1 cellular context compared by ENCODE assay signal in the genomic region with DNA sequence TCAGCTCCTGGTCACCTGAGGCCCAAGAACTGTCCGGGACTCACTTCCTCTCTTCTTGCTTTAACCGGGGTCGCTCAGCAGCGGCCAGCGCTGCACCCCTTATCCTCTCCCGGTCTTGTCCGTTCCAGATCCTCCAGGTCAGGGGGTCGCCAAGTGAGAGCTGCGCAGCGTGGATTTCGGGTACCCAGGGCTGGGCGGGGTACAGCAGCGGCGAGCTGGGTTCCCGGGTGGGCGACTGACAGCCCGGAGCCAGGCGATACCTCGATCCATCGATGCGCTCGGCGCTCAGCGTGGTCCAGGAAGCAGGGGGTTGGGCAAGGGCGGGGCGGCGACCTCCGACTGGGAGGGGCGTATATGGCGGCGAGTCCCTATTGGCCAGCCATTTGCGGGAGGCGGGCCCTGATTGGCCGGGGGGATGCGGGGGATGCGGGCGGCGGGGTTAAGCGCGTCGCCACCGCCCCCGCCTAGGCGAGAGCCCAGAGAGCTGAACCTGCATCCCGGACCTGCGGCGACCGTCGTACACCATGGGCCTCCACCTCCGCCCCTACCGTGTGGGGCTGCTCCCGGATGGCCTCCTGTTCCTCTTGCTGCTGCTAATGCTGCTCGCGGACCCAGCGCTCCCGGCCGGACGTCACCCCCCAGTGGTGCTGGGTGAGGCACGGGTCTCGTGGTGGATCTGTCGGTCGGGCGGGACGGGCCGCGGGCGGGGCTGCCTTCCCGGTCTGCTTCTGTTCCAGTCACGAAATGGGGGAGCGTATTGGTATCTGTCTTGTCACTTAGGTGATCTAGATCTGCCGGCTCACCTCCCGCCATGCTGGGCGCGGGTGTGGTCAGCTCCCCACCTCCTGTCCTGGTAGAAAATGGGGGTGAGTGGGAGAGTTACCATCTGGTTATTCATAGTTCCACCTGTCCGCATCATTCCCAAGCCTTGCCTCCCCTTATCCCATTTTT.
TF ChIP-seq lines count a peak whose summit lies in the region.

A gene with protein sequence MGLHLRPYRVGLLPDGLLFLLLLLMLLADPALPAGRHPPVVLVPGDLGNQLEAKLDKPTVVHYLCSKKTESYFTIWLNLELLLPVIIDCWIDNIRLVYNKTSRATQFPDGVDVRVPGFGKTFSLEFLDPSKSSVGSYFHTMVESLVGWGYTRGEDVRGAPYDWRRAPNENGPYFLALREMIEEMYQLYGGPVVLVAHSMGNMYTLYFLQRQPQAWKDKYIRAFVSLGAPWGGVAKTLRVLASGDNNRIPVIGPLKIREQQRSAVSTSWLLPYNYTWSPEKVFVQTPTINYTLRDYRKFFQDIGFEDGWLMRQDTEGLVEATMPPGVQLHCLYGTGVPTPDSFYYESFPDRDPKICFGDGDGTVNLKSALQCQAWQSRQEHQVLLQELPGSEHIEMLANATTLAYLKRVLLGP (plus strand): TSS at position 471 of the 951 bp plus-strand sequence. CDS start 54 bp downstream, at position 525.

TF ChIP-seq in HEK293, 187 proteins besides CTCF, POLR2A, EP300 and RAD21 (continued from another document and continues in another):
- TF ChIP-seq, protein P1, sequence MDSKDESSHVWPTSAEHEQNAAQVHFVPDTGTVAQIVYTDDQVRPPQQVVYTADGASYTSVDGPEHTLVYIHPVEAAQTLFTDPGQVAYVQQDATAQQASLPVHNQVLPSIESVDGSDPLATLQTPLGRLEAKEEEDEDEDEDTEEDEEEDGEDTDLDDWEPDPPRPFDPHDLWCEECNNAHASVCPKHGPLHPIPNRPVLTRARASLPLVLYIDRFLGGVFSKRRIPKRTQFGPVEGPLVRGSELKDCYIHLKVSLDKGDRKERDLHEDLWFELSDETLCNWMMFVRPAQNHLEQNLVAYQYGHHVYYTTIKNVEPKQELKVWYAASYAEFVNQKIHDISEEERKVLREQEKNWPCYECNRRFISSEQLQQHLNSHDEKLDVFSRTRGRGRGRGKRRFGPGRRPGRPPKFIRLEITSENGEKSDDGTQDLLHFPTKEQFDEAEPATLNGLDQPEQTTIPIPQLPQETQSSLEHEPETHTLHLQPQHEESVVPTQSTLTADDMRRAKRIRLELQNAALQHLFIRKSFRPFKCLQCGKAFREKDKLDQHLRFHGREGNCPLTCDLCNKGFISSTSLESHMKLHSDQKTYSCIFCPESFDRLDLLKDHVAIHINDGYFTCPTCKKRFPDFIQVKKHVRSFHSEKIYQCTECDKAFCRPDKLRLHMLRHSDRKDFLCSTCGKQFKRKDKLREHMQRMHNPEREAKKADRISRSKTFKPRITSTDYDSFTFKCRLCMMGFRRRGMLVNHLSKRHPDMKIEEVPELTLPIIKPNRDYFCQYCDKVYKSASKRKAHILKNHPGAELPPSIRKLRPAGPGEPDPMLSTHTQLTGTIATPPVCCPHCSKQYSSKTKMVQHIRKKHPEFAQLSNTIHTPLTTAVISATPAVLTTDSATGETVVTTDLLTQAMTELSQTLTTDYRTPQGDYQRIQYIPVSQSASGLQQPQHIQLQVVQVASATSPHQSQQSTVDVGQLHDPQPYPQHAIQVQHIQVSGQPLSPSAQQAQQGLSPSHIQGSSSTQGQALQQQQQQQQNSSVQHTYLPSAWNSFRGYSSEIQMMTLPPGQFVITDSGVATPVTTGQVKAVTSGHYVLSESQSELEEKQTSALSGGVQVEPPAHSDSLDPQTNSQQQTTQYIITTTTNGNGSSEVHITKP (tag by site-specific recombination; IDR thresholded peaks at IDR 0.05): no peak
- TF ChIP-seq ZNF561 (tag by site-specific recombination; IDR thresholded peaks at IDR 0.05; ENCODE audit: borderline replicate concordance): no peak; the same call in 1 of the 2 replicates
- TF ChIP-seq, protein P2, sequence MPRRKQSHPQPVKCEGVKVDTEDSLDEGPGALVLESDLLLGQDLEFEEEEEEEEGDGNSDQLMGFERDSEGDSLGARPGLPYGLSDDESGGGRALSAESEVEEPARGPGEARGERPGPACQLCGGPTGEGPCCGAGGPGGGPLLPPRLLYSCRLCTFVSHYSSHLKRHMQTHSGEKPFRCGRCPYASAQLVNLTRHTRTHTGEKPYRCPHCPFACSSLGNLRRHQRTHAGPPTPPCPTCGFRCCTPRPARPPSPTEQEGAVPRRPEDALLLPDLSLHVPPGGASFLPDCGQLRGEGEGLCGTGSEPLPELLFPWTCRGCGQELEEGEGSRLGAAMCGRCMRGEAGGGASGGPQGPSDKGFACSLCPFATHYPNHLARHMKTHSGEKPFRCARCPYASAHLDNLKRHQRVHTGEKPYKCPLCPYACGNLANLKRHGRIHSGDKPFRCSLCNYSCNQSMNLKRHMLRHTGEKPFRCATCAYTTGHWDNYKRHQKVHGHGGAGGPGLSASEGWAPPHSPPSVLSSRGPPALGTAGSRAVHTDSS (tag by site-specific recombination; IDR thresholded peaks at IDR 0.05): no peak
- no peak for TF ChIP-seq ZNF48 (tag by site-specific recombination; IDR thresholded peaks at IDR 0.05)
- peak; percentile 57; the same call in 1 of the 2 replicates for TF ChIP-seq ZNF76 (tag by site-specific recombination; IDR thresholded peaks at IDR 0.05; ENCODE audit: borderline replicate concordance, low read depth)
- TF ChIP-seq, protein P3, sequence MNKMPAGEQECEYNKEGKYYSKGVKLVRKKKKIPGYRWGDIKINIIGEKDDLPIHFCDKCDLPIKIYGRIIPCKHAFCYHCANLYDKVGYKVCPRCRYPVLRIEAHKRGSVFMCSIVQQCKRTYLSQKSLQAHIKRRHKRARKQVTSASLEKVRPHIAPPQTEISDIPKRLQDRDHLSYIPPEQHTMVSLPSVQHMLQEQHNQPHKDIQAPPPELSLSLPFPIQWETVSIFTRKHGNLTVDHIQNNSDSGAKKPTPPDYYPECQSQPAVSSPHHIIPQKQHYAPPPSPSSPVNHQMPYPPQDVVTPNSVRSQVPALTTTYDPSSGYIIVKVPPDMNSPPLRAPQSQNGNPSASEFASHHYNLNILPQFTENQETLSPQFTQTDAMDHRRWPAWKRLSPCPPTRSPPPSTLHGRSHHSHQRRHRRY (tag by site-specific recombination; IDR thresholded peaks at IDR 0.05): no peak
- TF ChIP-seq, protein P4, sequence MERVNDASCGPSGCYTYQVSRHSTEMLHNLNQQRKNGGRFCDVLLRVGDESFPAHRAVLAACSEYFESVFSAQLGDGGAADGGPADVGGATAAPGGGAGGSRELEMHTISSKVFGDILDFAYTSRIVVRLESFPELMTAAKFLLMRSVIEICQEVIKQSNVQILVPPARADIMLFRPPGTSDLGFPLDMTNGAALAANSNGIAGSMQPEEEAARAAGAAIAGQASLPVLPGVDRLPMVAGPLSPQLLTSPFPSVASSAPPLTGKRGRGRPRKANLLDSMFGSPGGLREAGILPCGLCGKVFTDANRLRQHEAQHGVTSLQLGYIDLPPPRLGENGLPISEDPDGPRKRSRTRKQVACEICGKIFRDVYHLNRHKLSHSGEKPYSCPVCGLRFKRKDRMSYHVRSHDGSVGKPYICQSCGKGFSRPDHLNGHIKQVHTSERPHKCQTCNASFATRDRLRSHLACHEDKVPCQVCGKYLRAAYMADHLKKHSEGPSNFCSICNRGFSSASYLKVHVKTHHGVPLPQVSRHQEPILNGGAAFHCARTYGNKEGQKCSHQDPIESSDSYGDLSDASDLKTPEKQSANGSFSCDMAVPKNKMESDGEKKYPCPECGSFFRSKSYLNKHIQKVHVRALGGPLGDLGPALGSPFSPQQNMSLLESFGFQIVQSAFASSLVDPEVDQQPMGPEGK (tag by site-specific recombination; IDR thresholded peaks at IDR 0.05): peak; percentile 99
- no peak for TF ChIP-seq ZNF423 (tag by site-specific recombination; IDR thresholded peaks at IDR 0.05)
- TF ChIP-seq, protein P5, sequence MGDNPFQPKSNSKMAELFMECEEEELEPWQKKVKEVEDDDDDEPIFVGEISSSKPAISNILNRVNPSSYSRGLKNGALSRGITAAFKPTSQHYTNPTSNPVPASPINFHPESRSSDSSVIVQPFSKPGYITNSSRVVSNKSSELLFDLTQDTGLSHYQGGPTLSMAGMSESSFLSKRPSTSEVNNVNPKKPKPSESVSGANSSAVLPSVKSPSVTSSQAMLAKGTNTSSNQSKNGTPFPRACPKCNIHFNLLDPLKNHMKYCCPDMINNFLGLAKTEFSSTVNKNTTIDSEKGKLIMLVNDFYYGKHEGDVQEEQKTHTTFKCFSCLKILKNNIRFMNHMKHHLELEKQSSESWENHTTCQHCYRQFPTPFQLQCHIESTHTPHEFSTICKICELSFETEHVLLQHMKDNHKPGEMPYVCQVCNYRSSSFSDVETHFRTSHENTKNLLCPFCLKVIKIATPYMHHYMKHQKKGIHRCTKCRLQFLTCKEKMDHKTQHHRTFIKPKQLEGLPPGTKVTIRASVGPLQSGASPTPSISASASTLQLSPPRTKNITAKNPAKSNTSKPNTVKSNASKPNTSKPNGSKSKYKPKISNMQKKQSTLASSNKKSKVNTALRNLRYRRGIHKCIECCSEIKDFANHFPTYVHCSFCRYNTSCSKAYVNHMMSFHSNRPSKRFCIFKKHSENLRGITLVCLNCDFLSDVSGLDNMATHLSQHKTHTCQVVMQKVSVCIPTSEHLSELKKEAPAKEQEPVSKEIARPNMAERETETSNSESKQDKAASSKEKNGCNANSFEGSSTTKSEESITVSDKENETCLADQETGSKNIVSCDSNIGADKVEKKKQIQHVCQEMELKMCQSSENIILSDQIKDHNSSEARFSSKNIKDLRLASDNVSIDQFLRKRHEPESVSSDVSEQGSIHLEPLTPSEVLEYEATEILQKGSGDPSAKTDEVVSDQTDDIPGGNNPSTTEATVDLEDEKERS (tag by site-specific recombination; IDR thresholded peaks at IDR 0.05): no peak
- no peak for TF ChIP-seq SETDB1 (IDR thresholded peaks at IDR 0.05; ENCODE audit: insufficient read length, low read length)
- TF ChIP-seq, protein P6, sequence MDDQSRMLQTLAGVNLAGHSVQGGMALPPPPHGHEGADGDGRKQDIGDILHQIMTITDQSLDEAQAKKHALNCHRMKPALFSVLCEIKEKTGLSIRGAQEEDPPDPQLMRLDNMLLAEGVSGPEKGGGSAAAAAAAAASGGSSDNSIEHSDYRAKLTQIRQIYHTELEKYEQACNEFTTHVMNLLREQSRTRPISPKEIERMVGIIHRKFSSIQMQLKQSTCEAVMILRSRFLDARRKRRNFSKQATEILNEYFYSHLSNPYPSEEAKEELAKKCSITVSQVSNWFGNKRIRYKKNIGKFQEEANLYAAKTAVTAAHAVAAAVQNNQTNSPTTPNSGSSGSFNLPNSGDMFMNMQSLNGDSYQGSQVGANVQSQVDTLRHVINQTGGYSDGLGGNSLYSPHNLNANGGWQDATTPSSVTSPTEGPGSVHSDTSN (CRISPR knock-in tag; IDR thresholded peaks at IDR 0.05): no peak
- TF ChIP-seq FEZF1 (tag by site-specific recombination; IDR thresholded peaks at IDR 0.05): no peak
- no peak; the same call in 1 of the 2 replicates for TF ChIP-seq ZNF777 (tag by site-specific recombination; IDR thresholded peaks at IDR 0.05; ENCODE audit: borderline replicate concordance)
- TF ChIP-seq, protein P7, sequence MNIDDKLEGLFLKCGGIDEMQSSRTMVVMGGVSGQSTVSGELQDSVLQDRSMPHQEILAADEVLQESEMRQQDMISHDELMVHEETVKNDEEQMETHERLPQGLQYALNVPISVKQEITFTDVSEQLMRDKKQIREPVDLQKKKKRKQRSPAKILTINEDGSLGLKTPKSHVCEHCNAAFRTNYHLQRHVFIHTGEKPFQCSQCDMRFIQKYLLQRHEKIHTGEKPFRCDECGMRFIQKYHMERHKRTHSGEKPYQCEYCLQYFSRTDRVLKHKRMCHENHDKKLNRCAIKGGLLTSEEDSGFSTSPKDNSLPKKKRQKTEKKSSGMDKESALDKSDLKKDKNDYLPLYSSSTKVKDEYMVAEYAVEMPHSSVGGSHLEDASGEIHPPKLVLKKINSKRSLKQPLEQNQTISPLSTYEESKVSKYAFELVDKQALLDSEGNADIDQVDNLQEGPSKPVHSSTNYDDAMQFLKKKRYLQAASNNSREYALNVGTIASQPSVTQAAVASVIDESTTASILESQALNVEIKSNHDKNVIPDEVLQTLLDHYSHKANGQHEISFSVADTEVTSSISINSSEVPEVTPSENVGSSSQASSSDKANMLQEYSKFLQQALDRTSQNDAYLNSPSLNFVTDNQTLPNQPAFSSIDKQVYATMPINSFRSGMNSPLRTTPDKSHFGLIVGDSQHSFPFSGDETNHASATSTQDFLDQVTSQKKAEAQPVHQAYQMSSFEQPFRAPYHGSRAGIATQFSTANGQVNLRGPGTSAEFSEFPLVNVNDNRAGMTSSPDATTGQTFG (tag by site-specific recombination; IDR thresholded peaks at IDR 0.05; ENCODE audit: borderline replicate concordance): no peak
- no peak for TF ChIP-seq ZNF133 (tag by site-specific recombination; IDR thresholded peaks at IDR 0.05)
- no peak for TF ChIP-seq ZNF510 (tag by site-specific recombination; IDR thresholded peaks at IDR 0.05; ENCODE audit: insufficient replicate concordance)
- no peak for TF ChIP-seq ZNF701 (tag by site-specific recombination; IDR thresholded peaks at IDR 0.05)
- peak; percentile 92 for TF ChIP-seq ZNF600 (tag by site-specific recombination; IDR thresholded peaks at IDR 0.05)
- TF ChIP-seq ZNF114 (tag by site-specific recombination; IDR thresholded peaks at IDR 0.05): no peak
- TF ChIP-seq, protein P8, sequence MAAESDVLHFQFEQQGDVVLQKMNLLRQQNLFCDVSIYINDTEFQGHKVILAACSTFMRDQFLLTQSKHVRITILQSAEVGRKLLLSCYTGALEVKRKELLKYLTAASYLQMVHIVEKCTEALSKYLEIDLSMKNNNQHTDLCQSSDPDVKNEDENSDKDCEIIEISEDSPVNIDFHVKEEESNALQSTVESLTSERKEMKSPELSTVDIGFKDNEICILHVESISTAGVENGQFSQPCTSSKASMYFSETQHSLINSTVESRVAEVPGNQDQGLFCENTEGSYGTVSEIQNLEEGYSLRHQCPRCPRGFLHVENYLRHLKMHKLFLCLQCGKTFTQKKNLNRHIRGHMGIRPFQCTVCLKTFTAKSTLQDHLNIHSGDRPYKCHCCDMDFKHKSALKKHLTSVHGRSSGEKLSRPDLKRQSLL (tag by site-specific recombination; IDR thresholded peaks at IDR 0.05): no peak
- TF ChIP-seq ZNF24 (tag by site-specific recombination; IDR thresholded peaks at IDR 0.05): peak; percentile 47; the same call in 1 of the 2 replicates
- TF ChIP-seq, protein P9, sequence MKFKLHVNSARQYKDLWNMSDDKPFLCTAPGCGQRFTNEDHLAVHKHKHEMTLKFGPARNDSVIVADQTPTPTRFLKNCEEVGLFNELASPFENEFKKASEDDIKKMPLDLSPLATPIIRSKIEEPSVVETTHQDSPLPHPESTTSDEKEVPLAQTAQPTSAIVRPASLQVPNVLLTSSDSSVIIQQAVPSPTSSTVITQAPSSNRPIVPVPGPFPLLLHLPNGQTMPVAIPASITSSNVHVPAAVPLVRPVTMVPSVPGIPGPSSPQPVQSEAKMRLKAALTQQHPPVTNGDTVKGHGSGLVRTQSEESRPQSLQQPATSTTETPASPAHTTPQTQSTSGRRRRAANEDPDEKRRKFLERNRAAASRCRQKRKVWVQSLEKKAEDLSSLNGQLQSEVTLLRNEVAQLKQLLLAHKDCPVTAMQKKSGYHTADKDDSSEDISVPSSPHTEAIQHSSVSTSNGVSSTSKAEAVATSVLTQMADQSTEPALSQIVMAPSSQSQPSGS (tag by site-specific recombination; IDR thresholded peaks at IDR 0.05; ENCODE audit: low read depth): no peak
- peak; percentile 91 for TF ChIP-seq GLIS2 (tag by site-specific recombination; IDR thresholded peaks at IDR 0.05)
- no peak for TF ChIP-seq ZNF837 (tag by site-specific recombination; IDR thresholded peaks at IDR 0.05)
- no peak for TF ChIP-seq ZFP69B (tag by site-specific recombination; IDR thresholded peaks at IDR 0.05)
